Comparison of ENCODE assay signal across 9 cellular contexts in the genomic region with DNA sequence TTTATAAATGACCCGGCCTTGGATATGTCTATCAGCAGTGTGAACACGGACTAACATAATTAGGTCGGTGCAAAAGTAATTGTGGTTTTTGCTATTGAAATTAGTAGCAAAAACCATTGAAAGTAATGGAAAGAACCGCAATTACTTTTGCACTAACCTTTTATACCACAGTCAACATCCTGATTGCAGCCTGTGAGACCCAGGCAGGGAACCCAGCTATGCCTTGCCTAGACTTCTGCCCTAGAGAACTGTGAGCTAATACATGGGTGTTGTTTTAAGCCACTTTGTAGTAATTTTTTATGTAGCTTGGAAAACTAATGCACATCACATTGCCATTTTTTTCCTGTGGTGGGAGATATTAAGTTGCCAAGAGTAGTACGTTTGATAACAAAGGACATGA.
"Had no signal": no experiment of that assay in that cellular context is flagged by ENCODE, and none has a peak within 500 bp of the region (broad histone marks: within the 10 kb centered on the region; RNA-seq: fewer than 3 reads in every experiment).

No MANE protein-coding gene starts in this region.

- H3K36me3 ChIP-seq: HAP-1 had no signal

- H3K27ac ChIP-seq: GM23248 had no signal

- DNase-seq: GM23248, GOT3, H7, H9, HCEC 1CT, HFFc6 had no signal

- H3K4me3 ChIP-seq: GM23248, GM23338, HAP-1 had no signal

- ATAC-seq: GM23338, HCT116 had no signal

- H3K4me2 ChIP-seq: GM23338 had no signal

- H3K9ac ChIP-seq: GM23248 had no signal

- H3K9me3 ChIP-seq: HAP-1 had no signal

- H2AFZ ChIP-seq: GM23248, GM23338 had no signal

- H3K4me1 ChIP-seq: HAP-1 had no signal
